Comparison of ENCODE assay signal across 1 cellular context in genomic region chr2:70553584-70554337, GRCh38.
TF ChIP-seq lines count a peak whose summit lies in the region.

Gene TGFA (minus strand): TSS chr2:70553826. CDS start chr2:70553767, 59 bp downstream.

TF ChIP-seq in HepG2, 621 proteins besides CTCF, POLR2A, EP300 and RAD21 (continued from another document and continues in another):
- TF ChIP-seq ZNF512B (CRISPR knock-in tag; IDR thresholded peaks at IDR 0.05; ENCODE audit: borderline replicate concordance) = 0 out of 2 replicates have a peak, but pooled peaks have one; percentile 5
- no peak for TF ChIP-seq MNT (IDR thresholded peaks at IDR 0.05)
- peak; percentile 59; the same call in 1 of the 2 replicates for TF ChIP-seq MXD3 (CRISPR knock-in tag; IDR thresholded peaks at IDR 0.05)
- no peak for TF ChIP-seq ZFP41 (CRISPR knock-in tag; IDR thresholded peaks at IDR 0.05; ENCODE audit: borderline replicate concordance)
- TF ChIP-seq HNRNPUL1 (IDR thresholded peaks at IDR 0.05; ENCODE audit: low read depth, low read length) = no peak
- no peak for TF ChIP-seq ZNF672 (CRISPR knock-in tag; IDR thresholded peaks at IDR 0.05)
- no peak for TF ChIP-seq CEBPG (CRISPR knock-in tag; IDR thresholded peaks at IDR 0.05)
- TF ChIP-seq SALL2 (CRISPR knock-in tag; IDR thresholded peaks at IDR 0.05) = 0 out of 2 replicates have a peak, but pooled peaks have one; percentile 5
- TF ChIP-seq CHD4 (IDR thresholded peaks at IDR 0.05; ENCODE audit: borderline replicate concordance, low read length) = no peak
- peak; percentile 88 to 98 for TF ChIP-seq HMGXB4 (CRISPR knock-in tag; IDR thresholded peaks at IDR 0.05; ENCODE audit: borderline replicate concordance in 1 of 2, low read depth in 1 of 2)
- peak; percentile 15; the same call in 1 of the 2 replicates for TF ChIP-seq ZNF362 (CRISPR knock-in tag; IDR thresholded peaks at IDR 0.05; ENCODE audit: borderline replicate concordance)
- no peak; the same call in 1 of the 2 replicates for TF ChIP-seq MED1 (CRISPR knock-in tag; IDR thresholded peaks at IDR 0.05)
- peak; percentile 34 for TF ChIP-seq KMT2B (CRISPR knock-in tag; IDR thresholded peaks at IDR 0.05)
- TF ChIP-seq ZBTB10 (CRISPR knock-in tag; IDR thresholded peaks at IDR 0.05; ENCODE audit: borderline replicate concordance) = peak; percentile 38; the same call in 1 of the 2 replicates
- peak; percentile 34 for TF ChIP-seq DNMT1 (CRISPR knock-in tag; IDR thresholded peaks at IDR 0.05)
- TF ChIP-seq ZC3H13 (CRISPR knock-in tag; IDR thresholded peaks at IDR 0.05) = no peak
- no peak for TF ChIP-seq KLF16 (CRISPR knock-in tag; IDR thresholded peaks at IDR 0.05)
- no peak for TF ChIP-seq NBN (conservative IDR thresholded peaks at IDR 0.05)
- no peak for TF ChIP-seq ZNF816 (CRISPR knock-in tag; IDR thresholded peaks at IDR 0.05; ENCODE audit: borderline replicate concordance)
- peak; percentile 100 for TF ChIP-seq ZSCAN29 (CRISPR knock-in tag; conservative IDR thresholded peaks at IDR 0.05)
- peak; percentile 76; the same call in 1 of the 2 replicates for TF ChIP-seq ZNF75D (CRISPR knock-in tag; IDR thresholded peaks at IDR 0.05; ENCODE audit: borderline replicate concordance)
- TF ChIP-seq THRA (CRISPR knock-in tag; IDR thresholded peaks at IDR 0.05; ENCODE audit: borderline replicate concordance) = peak; percentile 10; the same call in 1 of the 2 replicates
- no peak for TF ChIP-seq THAP7 (CRISPR knock-in tag; IDR thresholded peaks at IDR 0.05)
- TF ChIP-seq ZNF446 (CRISPR knock-in tag; IDR thresholded peaks at IDR 0.05) = no peak
- peak; percentile 28 for TF ChIP-seq ZNF205 (CRISPR knock-in tag; IDR thresholded peaks at IDR 0.05)
- TF ChIP-seq ZNF580 (CRISPR knock-in tag; IDR thresholded peaks at IDR 0.05; ENCODE audit: borderline replicate concordance, low read depth) = no peak; the same call in 1 of the 2 replicates
- peak; percentile 82 for TF ChIP-seq STAG1 (CRISPR knock-in tag; IDR thresholded peaks at IDR 0.05)
- no peak for TF ChIP-seq CSRNP2 (CRISPR knock-in tag; conservative IDR thresholded peaks at IDR 0.05; ENCODE audit: low read depth)
- no peak for TF ChIP-seq PCBP2 (optimal IDR thresholded peaks at IDR 0.05; ENCODE audit: low read depth, low read length, poor library complexity, severe bottlenecking)
- TF ChIP-seq CREBL2 (CRISPR knock-in tag; IDR thresholded peaks at IDR 0.05; ENCODE audit: borderline replicate concordance) = no peak
- TF ChIP-seq HES4 (CRISPR knock-in tag; IDR thresholded peaks at IDR 0.05; ENCODE audit: borderline replicate concordance) = peak; percentile 60; the same call in 1 of the 2 replicates
- no peak for TF ChIP-seq SMAD9 (CRISPR knock-in tag; IDR thresholded peaks at IDR 0.05)
- no peak for TF ChIP-seq ZNF430 (CRISPR knock-in tag; IDR thresholded peaks at IDR 0.05)
- peak; percentile 65; the same call in 1 of the 2 replicates for TF ChIP-seq MTF2 (CRISPR knock-in tag; IDR thresholded peaks at IDR 0.05; ENCODE audit: borderline replicate concordance)
- no peak for TF ChIP-seq MLLT10 (CRISPR knock-in tag; IDR thresholded peaks at IDR 0.05)
- peak; percentile 74; the same call in 1 of the 2 replicates for TF ChIP-seq ZBTB42 (CRISPR knock-in tag; IDR thresholded peaks at IDR 0.05)
- TF ChIP-seq ZNF546 (CRISPR knock-in tag; conservative IDR thresholded peaks at IDR 0.05) = no peak; the same call in 1 of the 2 replicates
- TF ChIP-seq BRF2 (CRISPR knock-in tag; IDR thresholded peaks at IDR 0.05) = no peak
- TF ChIP-seq ZNF570 (CRISPR knock-in tag; IDR thresholded peaks at IDR 0.05; ENCODE audit: borderline replicate concordance) = 0 out of 2 replicates have a peak, but pooled peaks have one; percentile 2
- no peak for TF ChIP-seq GRHL1 (CRISPR knock-in tag; conservative IDR thresholded peaks at IDR 0.05)
- TF ChIP-seq ZFP82 (CRISPR knock-in tag; IDR thresholded peaks at IDR 0.05; ENCODE audit: borderline replicate concordance) = no peak
- TF ChIP-seq ZNF660 (CRISPR knock-in tag; IDR thresholded peaks at IDR 0.05; ENCODE audit: borderline replicate concordance, low read depth) = peak; percentile 17; the same call in 1 of the 2 replicates
- TF ChIP-seq ZNF496 (CRISPR knock-in tag; IDR thresholded peaks at IDR 0.05; ENCODE audit: insufficient replicate concordance) = no peak
- no peak for TF ChIP-seq ZIK1 (CRISPR knock-in tag; IDR thresholded peaks at IDR 0.05; ENCODE audit: borderline replicate concordance, low read depth)
